ENCODE assay signal across 8 cellular contexts in genomic region chr20:2651772-2652723, GRCh38. TPM values are rescaled to one million over a fixed set of nuclear protein-coding genes. Genes with fewer than 3 reads are reported as not detected.
DNase-seq lines count a peak whose midpoint lies in the region; ATAC-seq and TF ChIP-seq lines count a peak whose summit lies in the region.

NOP56 (plus strand) TSS chr20:2652632; CDS start chr20:2652661, 29 bp downstream.

- no TSS peak for BruUV-seq in Panc1 (replicated peaks; lab: Mats Ljungman, UMichigan)

- no peaks in the 10 kb centered on the region for H3K27me3 Mint-ChIP-seq in activated T-cell treated with anti-CD3 and anti-CD28 coated beads, Interleukin-2, amount 50 U/mL, for 4 hours (ENCODE audit: low read depth)

- peaks cover 16% of the 10 kb centered on the region for H3K4me1 ChIP-seq in Panc1 (ENCODE audit: control insufficient read depth, insufficient read depth, low read length)
- H3K4me1 ChIP-seq in esophagus (ENCODE audit: control insufficient read depth in 2 of 2, insufficient read depth in 2 of 2, low read length in 1 of 2), result peaks cover 2 to 6% of the 10 kb centered on the region in 2 donors
- peaks cover 6 to 18% of the 10 kb centered on the region in 2 donors for H3K4me1 ChIP-seq in muscle layer of duodenum (ENCODE audit: control insufficient read depth in 1 of 2, insufficient read depth in 2 of 2, low read length in 2 of 2)

- H3K9me3 ChIP-seq in Panc1 (ENCODE audit: control insufficient read depth, insufficient read depth, low read depth, low read length) (no peaks in the 10 kb centered on the region), esophagus (ENCODE audit: control insufficient read depth in 2 of 2, insufficient read depth in 1 of 2, low read depth in 1 of 2, low read length in 1 of 2) (no peaks in the 10 kb centered on the region), muscle layer of duodenum (ENCODE audit: control insufficient read depth in 1 of 2, low read length in 2 of 2) (no peaks in the 10 kb centered on the region)

- CTCF ChIA-PET in Panc1 (lab: Charles Lee), result interaction anchor here (0.6 kb wide), 1 partner anchor 444 kb away, joined by 4 read pairs; no protein-coding TSS in a partner anchor

- H3K36me3 ChIP-seq in Panc1 (ENCODE audit: control insufficient read depth, insufficient read depth, low read length), result peaks cover 32% of the 10 kb centered on the region
- H3K36me3 ChIP-seq in esophagus (ENCODE audit: control insufficient read depth in 2 of 2, insufficient read depth in 2 of 2, low read length in 1 of 2), result peaks cover 22 to 30% of the 10 kb centered on the region in 2 donors
- H3K36me3 ChIP-seq in muscle layer of duodenum (ENCODE audit: control insufficient read depth in 1 of 2, insufficient read depth in 2 of 2, low read length in 2 of 2), result peaks cover 25 to 31% of the 10 kb centered on the region in 2 donors

- H3K4me3 Mint-ChIP-seq in activated T-cell treated with anti-CD3 and anti-CD28 coated beads, Interleukin-2, amount 50 U/mL, for 4 hours, result peak within 1 kb of the TSS; percentile 89

- in situ Hi-C loops in KBM-7 (cut with MboI; ENCODE audit: low pct_unique_long_range_greater_than_20kb, low sequenced_read_pairs) (no loop called here), Panc1 (cut with HindIII; ENCODE audit: low pct_unique_long_range_greater_than_20kb, low sequenced_read_pairs) (no loop called here)

- WGBS in esophagus, 2 donors, result 0% methylated on average over 83 to 101 of the region's 101 CpGs

- intact Hi-C loops in Panc1 (cut with micrococcal nuclease; ENCODE audit: unreplicated experiment), result no loop called here

- H3K27me3 ChIP-seq in Panc1 (ENCODE audit: control insufficient read depth, insufficient read depth, low read length) (no peaks in the 10 kb centered on the region), esophagus (ENCODE audit: control insufficient read depth in 1 of 2, insufficient read depth in 2 of 2, low read length in 2 of 2) (no peaks in the 10 kb centered on the region), muscle layer of duodenum (ENCODE audit: low read depth, low read length) (no peaks in the 10 kb centered on the region)

- ATAC-seq in GM21717 (IDR thresholded peaks at IDR 0.05; ENCODE audit: unreplicated experiment) (peak; percentile 75), Panc1 (peak; percentile 96)
- ATAC-seq in activated T-cell treated with anti-CD3 and anti-CD28 coated beads, Interleukin-2, amount 50 U/mL, for 4 hours, result peak; percentile 86 to 88

- peak; percentile 78 for DNase-seq in DMS153 treated with DMSO at 0.1 percent for 48 hours (lab: John Stamatoyannopoulos, UW; ENCODE audit: unreplicated experiment)
- DNase-seq in KBM-7, result peak; percentile 94
- DNase-seq in Panc1 (ENCODE audit: low read depth, low spot score), result no peak
- peak; percentile 95 for DNase-seq in activated T-cell treated with anti-CD3 and anti-CD28 coated beads, Interleukin-2, amount 50 U/mL, for 4 hours
- peak; percentile 85 for DNase-seq in stimulated activated CD8-positive, alpha-beta memory T cell treated with anti-CD3 and anti-CD28 coated beads, Interleukin-7, amount 100 ng/mL, for 24 hours (ENCODE audit: low read depth)

- TF ChIP-seq CTCF in Panc1 (IDR thresholded peaks at IDR 0.05), result no peak

- peaks cover 40% of the 10 kb centered on the region for H3K4me1 Mint-ChIP-seq in activated T-cell treated with anti-CD3 and anti-CD28 coated beads, Interleukin-2, amount 50 U/mL, for 4 hours (ENCODE audit: low read depth)

- POLR2A ChIA-PET in Panc1 (lab: Charles Lee), result interaction anchor here (0.5 to 1.2 kb wide), 7 partner anchors 8 to 209 kb away, joined by 3 to 8 read pairs (median 4); partner anchors contain the start of gene SNRPB

- peak within 1 kb of the TSS; percentile 80 to 99 for H3K4me3 ChIP-seq in Panc1 (ENCODE audit: low read depth in 2 of 2, low read length in 2 of 2)
- H3K4me3 ChIP-seq in esophagus (ENCODE audit: low read depth in 1 of 2, low read length in 2 of 2), result peak within 1 kb of the TSS; percentile 70 to 98
- peak within 1 kb of the TSS; percentile 96 to 99 for H3K4me3 ChIP-seq in muscle layer of duodenum (ENCODE audit: low read depth in 1 of 2, low read length in 2 of 2)

- H3K36me3 Mint-ChIP-seq in activated T-cell treated with anti-CD3 and anti-CD28 coated beads, Interleukin-2, amount 50 U/mL, for 4 hours (ENCODE audit: insufficient read depth), result peaks cover 34% of the 10 kb centered on the region

- peak within 1 kb of the TSS; percentile 96 for H3K27ac ChIP-seq in Panc1 (ENCODE audit: low read length)
- peak within 1 kb of the TSS; percentile 92 to 95 for H3K27ac ChIP-seq in esophagus (ENCODE audit: low read depth in 2 of 2, low read length in 1 of 2)
- H3K27ac ChIP-seq in muscle layer of duodenum (ENCODE audit: low read length), result peak within 1 kb of the TSS; percentile 88

- no peaks in the 10 kb centered on the region for H3K9me3 Mint-ChIP-seq in activated T-cell treated with anti-CD3 and anti-CD28 coated beads, Interleukin-2, amount 50 U/mL, for 4 hours

RNA-seq across cellular contexts. Expression of gene NOP56, which starts in this region (rescaled TPM):
- total RNA-seq in Panc1 (2021; ENCODE audit: unreplicated experiment), result 354 TPM
- 236 TPM for polyA plus RNA-seq in Panc1 (2012; ENCODE audit: insufficient read length)
- 1,000 to 10,000 TPM; 1,094 to 1,238 (median 1,145) TPM for total RNA-seq in activated T-cell treated with anti-CD3 and anti-CD28 coated beads, Interleukin-2, amount 50 U/mL, for 4 hours
- 100 to 1,000 TPM; 135 to 175 TPM for polyA plus RNA-seq in esophagus
